In the genomic region with DNA sequence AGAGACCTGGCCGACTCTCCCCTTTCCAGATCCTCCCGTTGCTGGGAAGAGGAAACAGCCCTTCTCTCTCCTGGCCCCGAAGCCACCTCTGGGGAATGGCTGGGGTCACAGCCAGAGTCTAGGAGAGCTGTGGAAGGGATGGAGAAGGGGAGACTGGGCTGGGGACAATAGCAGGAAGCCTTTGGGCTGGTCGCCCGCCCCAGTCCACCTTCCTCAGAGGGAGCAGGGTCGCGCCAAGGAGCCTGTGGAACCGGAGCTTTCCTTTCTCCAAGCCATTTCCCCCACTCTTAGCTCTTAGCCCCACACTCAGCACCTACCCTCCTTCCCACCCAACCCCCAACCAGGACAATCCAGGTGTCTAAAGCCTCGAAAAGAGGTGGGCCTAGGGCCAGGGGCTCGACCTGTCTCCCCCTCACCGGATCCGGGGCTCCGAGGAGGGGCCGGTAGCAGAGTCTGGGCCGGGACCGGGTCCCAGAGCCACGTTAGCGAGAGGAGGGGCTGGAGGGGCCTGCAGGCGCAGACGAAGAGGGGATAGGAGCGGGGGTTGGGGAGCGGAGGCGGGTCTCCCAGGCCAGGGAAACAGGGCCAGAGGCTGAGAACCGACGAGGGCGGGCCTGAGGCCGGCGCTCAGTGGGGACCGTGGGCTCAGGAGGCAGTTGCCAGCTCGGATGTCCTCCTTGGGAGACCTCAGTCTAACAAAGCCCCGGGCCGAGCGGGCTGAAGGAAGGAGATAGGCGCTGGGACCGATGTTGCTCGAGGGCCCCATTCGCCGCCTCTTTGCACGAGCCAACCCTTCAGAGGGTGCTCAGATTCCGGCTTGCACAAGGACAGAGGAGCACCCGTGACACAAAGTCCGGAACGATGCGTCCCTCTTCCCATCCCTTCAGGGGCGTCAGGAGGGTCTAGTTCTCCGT, we compare ENCODE assay signal across 8 cellular contexts. TPM values are rescaled to one million over a fixed set of nuclear protein-coding genes. Genes with fewer than 3 reads are reported as not detected.
DNase-seq lines count a peak whose midpoint lies in the region; ATAC-seq and TF ChIP-seq lines count a peak whose summit lies in the region.

No MANE protein-coding gene starts in this region.

- no peak overlapping the region for H3K27ac Mint-ChIP-seq in neural crest cell (ENCODE audit: unreplicated experiment)

- no peaks in the 10 kb centered on the region for H3K9me3 ChIP-seq in HCT116 (ENCODE audit: control insufficient read depth in 1 of 2, insufficient read depth in 1 of 2, low read depth in 1 of 2, low read length in 2 of 2)

- H3K9me2 ChIP-seq in HCT116 (ENCODE audit: insufficient read depth) = no peaks in the 10 kb centered on the region

- no TSS peak for BruUV-seq in HCT116 (replicated peaks; lab: Mats Ljungman, UMichigan)

- peak overlapping the region; percentile 88 for H3K4me3 Mint-ChIP-seq in neural crest cell

- DNase-seq in HCT116 (ENCODE audit: low read depth, low spot score) (no peak), fibroblast of mammary gland (ENCODE audit: low read depth) (peak; percentile 11), neural crest cell (ENCODE audit: low read depth, low spot score) (peak; percentile 30), NCI-H748 (lab: John Stamatoyannopoulos, UW; ENCODE audit: unreplicated experiment) (no peak)
- no peak for DNase-seq in activated CD4-positive, CD25-positive, alpha-beta regulatory T cell treated with anti-CD3 and anti-CD28 coated beads, Interleukin-2, amount 50 U/mL, for 72 hours

- H3K4me1 ChIP-seq in HCT116 (ENCODE audit: control insufficient read depth in 1 of 2, insufficient read depth in 2 of 2, low read length in 2 of 2) = peaks cover 8 to 17% of the 10 kb centered on the region in 2 experiments; a peak in 3 of 4 replicates

- H3K9me3 Mint-ChIP-seq in neural crest cell = no peaks in the 10 kb centered on the region

- TF ChIP-seq CTCF in HCT116 (IDR thresholded peaks at IDR 0.05 in 2 of 3, conservative IDR thresholded peaks at IDR 0.05 in 1 of 3; ENCODE audit: borderline replicate concordance in 1 of 3, insufficient read depth in 1 of 3, low read depth in 2 of 3, low read length in 2 of 3) (no peak), WI38 (IDR thresholded peaks at IDR 0.05; ENCODE audit: low read depth, low read length) (no peak), fibroblast of mammary gland (conservative IDR thresholded peaks at IDR 0.05; ENCODE audit: control insufficient read depth, insufficient read depth, low read depth, low read length) (no peak), neural crest cell (conservative IDR thresholded peaks at IDR 0.05) (no peak)

- no peaks in the 10 kb centered on the region for H4K20me1 ChIP-seq in HCT116 (ENCODE audit: insufficient read depth)

- intact Hi-C loops in HCT116 (cut with micrococcal nuclease) = no loop called here

- H3K9ac ChIP-seq in HCT116 (ENCODE audit: low read length) = no peak overlapping the region

- H3K79me2 ChIP-seq in HCT116 (ENCODE audit: insufficient read depth, low read length) = no peaks in the 10 kb centered on the region

- CTCF ChIA-PET in HCT116 (lab: Charles Lee) = no interaction called here

- peak overlapping the region; percentile 91 for H3K4me2 ChIP-seq in HCT116 (ENCODE audit: low read length)

- H3K4me3 ChIP-seq in HCT116 (replicated peaks in 1 of 2; ENCODE audit: low read depth in 1 of 2, low read length in 2 of 2) (peak overlapping the region; percentile 50 to 68), WI38 (ENCODE audit: low read depth, low read length) (peak overlapping the region; percentile 69), fibroblast of mammary gland (ENCODE audit: control insufficient read depth, low read depth, low read length) (peak overlapping the region; percentile 66)

- H3K36me3 Mint-ChIP-seq in neural crest cell (ENCODE audit: low read depth) = no peaks in the 10 kb centered on the region

- POLR2A ChIA-PET in HCT116 (lab: Charles Lee) = no interaction called here

- no peak for TF ChIP-seq POLR2A in HCT116 (IDR thresholded peaks at IDR 0.05; ENCODE audit: borderline replicate concordance, extremely low read depth, insufficient read depth, insufficient read length)

- peaks cover 3% of the 10 kb centered on the region for H3K27me3 Mint-ChIP-seq in neural crest cell (ENCODE audit: low read depth)

- RAD21 ChIA-PET in HCT116 (lab: Charles Lee; ENCODE audit: low non-redundant PET in 1 of 2, low total read pairs in 2 of 2, uncharacterized antibody in 2 of 2, unreplicated experiment in 2 of 2) = no interaction called here

- no peak overlapping the region for H2AFZ ChIP-seq in HCT116 (ENCODE audit: low read depth, low read length, poor library complexity, severe bottlenecking)

- no peak overlapping the region; the same call in 1 of the 2 replicates for H3K27ac ChIP-seq in HCT116 (ENCODE audit: low read depth, low read length)

- no peaks in the 10 kb centered on the region for H3K36me3 ChIP-seq in HCT116 (ENCODE audit: control insufficient read depth in 1 of 2, insufficient read depth in 2 of 2, low read length in 2 of 2)

- H3K4me1 Mint-ChIP-seq in neural crest cell = peaks cover 34% of the 10 kb centered on the region

- no peak for ATAC-seq in HCT116
- no peak for ATAC-seq in GM18909 (IDR thresholded peaks at IDR 0.05; ENCODE audit: poor library complexity, unreplicated experiment)
- no peak for ATAC-seq in GM21576 (IDR thresholded peaks at IDR 0.05; ENCODE audit: unreplicated experiment)

- no peak for TF ChIP-seq RAD21 in HCT116 (IDR thresholded peaks at IDR 0.05; ENCODE audit: low read depth)

- no peaks in the 10 kb centered on the region for H3K27me3 ChIP-seq in HCT116 (ENCODE audit: insufficient read depth, low read length)

TF ChIP-seq in HCT116, 20 proteins besides CTCF, POLR2A, EP300 and RAD21:
- TF ChIP-seq ATF3 (IDR thresholded peaks at IDR 0.05) (no peak), CEBPB (IDR thresholded peaks at IDR 0.05; ENCODE audit: low read depth) (no peak)
TF ChIP-seq in HCT116: peak in this region for 0.

RNA-seq across cellular contexts. Expression of gene SEMA6C, which starts 1.0 kb away (rescaled TPM):
- total RNA-seq in HCT116 (2021; ENCODE audit: unreplicated experiment) (8.2 TPM), neural crest cell (30.7 and 33.7 TPM in 2 replicates)
- 4.8 and 6.5 TPM in 2 replicates for polyA plus RNA-seq in HCT116 (2012)

RNA-seq across cellular contexts. Expression of gene TNFAIP8L2, which starts 11.0 kb away (rescaled TPM):
- total RNA-seq in HCT116 (2021; ENCODE audit: unreplicated experiment) = not detected
- polyA plus RNA-seq in HCT116 (2012) = 0.20 TPM in 1 of 2 replicates, not detected in the other
- not detected in 2 replicates for total RNA-seq in neural crest cell

RNA-seq across cellular contexts. Expression of gene LYSMD1, which starts 20.3 kb away (rescaled TPM):
- 5.0 TPM for total RNA-seq in HCT116 (2021; ENCODE audit: unreplicated experiment)
- polyA plus RNA-seq in HCT116 (2012) = 3.4 and 4.9 TPM in 2 replicates
- 11.2 and 11.9 TPM in 2 replicates for total RNA-seq in neural crest cell

RNA-seq across cellular contexts. Expression of gene SCNM1, which starts 20.5 kb away (rescaled TPM):
- total RNA-seq in HCT116 (2021; ENCODE audit: unreplicated experiment) (34.1 TPM), neural crest cell (48.7 and 57.1 TPM in 2 replicates)
- 28.2 and 40.0 TPM in 2 replicates for polyA plus RNA-seq in HCT116 (2012)

RNA-seq across cellular contexts. Expression of gene TMOD4, which starts 30.4 kb away (rescaled TPM):
- 1.8 TPM for total RNA-seq in HCT116 (2021; ENCODE audit: unreplicated experiment)
- polyA plus RNA-seq in HCT116 (2012) = 0.51 and 1.3 TPM in 2 replicates
- 1.6 and 2.7 TPM in 2 replicates for total RNA-seq in neural crest cell

Comparison
In these comparisons a context has a peak if more than half of its experiments do, and no peak if none do; other contexts are left out.
1. DNase-seq: peak in fibroblast of mammary gland (single experiment) and neural crest cell (single experiment); none in HCT116 (single experiment), NCI-H748 (single experiment) and activated CD4-positive, CD25-positive, alpha-beta regulatory T cell treated with anti-CD3 and anti-CD28 coated beads, Interleukin-2, amount 50 U/mL, for 72 hours (single experiment).
2. Peak in every context shown above with its lines, with median percentiles within 50 percentile points of each other: H3K4me3 ChIP-seq.